ENCODE assay signal across 1 cellular context in the genomic region with DNA sequence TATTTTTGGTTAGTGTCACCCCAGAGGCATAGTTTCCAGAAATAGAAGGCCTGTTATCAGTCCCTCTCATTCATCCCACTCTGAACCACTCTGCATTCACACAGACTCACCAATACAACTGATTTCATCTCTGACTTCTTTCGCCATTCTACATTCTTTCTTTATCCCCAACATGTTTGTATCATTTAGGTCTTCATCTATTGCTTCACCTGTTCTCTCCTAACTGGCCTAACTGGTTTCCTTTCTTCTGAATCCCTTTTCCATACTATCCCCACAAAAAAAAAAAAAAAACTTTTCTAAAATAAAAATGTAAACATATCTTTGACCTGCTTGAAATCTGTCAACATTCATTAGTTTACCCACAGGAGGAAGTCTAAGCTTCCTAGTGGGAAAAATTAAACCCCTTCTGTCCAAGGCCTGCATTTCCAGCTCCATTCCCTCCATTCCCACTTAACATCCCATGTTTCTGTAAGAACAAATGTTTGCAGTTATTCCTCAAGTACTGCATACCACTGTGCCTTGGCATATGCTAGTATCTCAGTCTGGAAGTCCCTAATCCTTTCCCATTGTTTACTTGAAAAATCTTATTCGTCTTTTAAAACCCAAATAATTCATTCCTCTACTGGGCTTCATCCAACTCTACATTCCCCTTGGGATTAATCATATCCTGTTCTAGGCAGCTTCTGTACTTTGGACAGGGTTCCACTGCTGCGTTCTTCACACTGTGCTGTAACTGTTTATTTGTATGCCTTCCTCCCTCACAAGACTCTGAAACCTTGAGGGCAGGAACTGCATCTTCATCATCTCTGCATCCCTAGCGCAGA.
A peak's percentile ranks its signal among the peaks of the same experiment; 100 is the strongest.
TF ChIP-seq lines count a peak whose summit lies in the region.

No MANE protein-coding gene starts in this region.

TF ChIP-seq in HepG2, 621 proteins besides CTCF, POLR2A, EP300 and RAD21 (continued from another document and continues in another):
- peak; percentile 85; the same call in 1 of the 2 replicates for TF ChIP-seq ETV5 (CRISPR knock-in tag; IDR thresholded peaks at IDR 0.05; ENCODE audit: borderline replicate concordance)
- no peak for TF ChIP-seq PHF8 (CRISPR knock-in tag; IDR thresholded peaks at IDR 0.05)
- no peak for TF ChIP-seq DR1 (CRISPR knock-in tag; IDR thresholded peaks at IDR 0.05)
- TF ChIP-seq, protein P1, sequence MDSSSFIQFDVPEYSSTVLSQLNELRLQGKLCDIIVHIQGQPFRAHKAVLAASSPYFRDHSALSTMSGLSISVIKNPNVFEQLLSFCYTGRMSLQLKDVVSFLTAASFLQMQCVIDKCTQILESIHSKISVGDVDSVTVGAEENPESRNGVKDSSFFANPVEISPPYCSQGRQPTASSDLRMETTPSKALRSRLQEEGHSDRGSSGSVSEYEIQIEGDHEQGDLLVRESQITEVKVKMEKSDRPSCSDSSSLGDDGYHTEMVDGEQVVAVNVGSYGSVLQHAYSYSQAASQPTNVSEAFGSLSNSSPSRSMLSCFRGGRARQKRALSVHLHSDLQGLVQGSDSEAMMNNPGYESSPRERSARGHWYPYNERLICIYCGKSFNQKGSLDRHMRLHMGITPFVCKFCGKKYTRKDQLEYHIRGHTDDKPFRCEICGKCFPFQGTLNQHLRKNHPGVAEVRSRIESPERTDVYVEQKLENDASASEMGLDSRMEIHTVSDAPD (CRISPR knock-in tag; IDR thresholded peaks at IDR 0.05): no peak
- TF ChIP-seq ARNT (IDR thresholded peaks at IDR 0.05): no peak
- peak; percentile 42; the same call in 1 of the 2 replicates for TF ChIP-seq SALL1 (CRISPR knock-in tag; IDR thresholded peaks at IDR 0.05)
- no peak for TF ChIP-seq ZNF33A (CRISPR knock-in tag; IDR thresholded peaks at IDR 0.05; ENCODE audit: borderline replicate concordance)
- TF ChIP-seq ZNF768 (CRISPR knock-in tag; IDR thresholded peaks at IDR 0.05): no peak
- no peak for TF ChIP-seq ZNF563 (CRISPR knock-in tag; IDR thresholded peaks at IDR 0.05)
- 0 out of 2 replicates have a peak, but pooled peaks have one; percentile 31 for TF ChIP-seq CHD4 (IDR thresholded peaks at IDR 0.05; ENCODE audit: borderline replicate concordance, low read length)
- TF ChIP-seq, protein P2, sequence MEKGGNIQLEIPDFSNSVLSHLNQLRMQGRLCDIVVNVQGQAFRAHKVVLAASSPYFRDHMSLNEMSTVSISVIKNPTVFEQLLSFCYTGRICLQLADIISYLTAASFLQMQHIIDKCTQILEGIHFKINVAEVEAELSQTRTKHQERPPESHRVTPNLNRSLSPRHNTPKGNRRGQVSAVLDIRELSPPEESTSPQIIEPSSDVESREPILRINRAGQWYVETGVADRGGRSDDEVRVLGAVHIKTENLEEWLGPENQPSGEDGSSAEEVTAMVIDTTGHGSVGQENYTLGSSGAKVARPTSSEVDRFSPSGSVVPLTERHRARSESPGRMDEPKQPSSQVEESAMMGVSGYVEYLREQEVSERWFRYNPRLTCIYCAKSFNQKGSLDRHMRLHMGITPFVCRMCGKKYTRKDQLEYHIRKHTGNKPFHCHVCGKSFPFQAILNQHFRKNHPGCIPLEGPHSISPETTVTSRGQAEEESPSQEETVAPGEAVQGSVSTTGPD (CRISPR knock-in tag; IDR thresholded peaks at IDR 0.05): no peak
- no peak for TF ChIP-seq GABPA (IDR thresholded peaks at IDR 0.05; ENCODE audit: low read depth, low read length)
- TF ChIP-seq GABPA (CRISPR knock-in tag; IDR thresholded peaks at IDR 0.05; ENCODE audit: low read depth): peak; percentile 31; the same call in 1 of the 2 replicates
- no peak for TF ChIP-seq ZIK1 (CRISPR knock-in tag; IDR thresholded peaks at IDR 0.05; ENCODE audit: borderline replicate concordance, low read depth)
- TF ChIP-seq ZNF251 (CRISPR knock-in tag; IDR thresholded peaks at IDR 0.05): no peak
- no peak for TF ChIP-seq ZNF577 (CRISPR knock-in tag; IDR thresholded peaks at IDR 0.05; ENCODE audit: borderline replicate concordance, low read depth)
- TF ChIP-seq CHD2 (IDR thresholded peaks at IDR 0.05; ENCODE audit: low read depth, low read length): no peak
- no peak for TF ChIP-seq TP53 (CRISPR knock-in tag; conservative IDR thresholded peaks at IDR 0.05)
- TF ChIP-seq PLSCR1 (CRISPR knock-in tag; IDR thresholded peaks at IDR 0.05; ENCODE audit: borderline replicate concordance): no peak
- 0 out of 2 replicates have a peak, but pooled peaks have one; percentile 42 for TF ChIP-seq DNMT3B (CRISPR knock-in tag; conservative IDR thresholded peaks at IDR 0.05)
- TF ChIP-seq CBFB (CRISPR knock-in tag; IDR thresholded peaks at IDR 0.05): no peak
- no peak for TF ChIP-seq ZNF326 (CRISPR knock-in tag; IDR thresholded peaks at IDR 0.05; ENCODE audit: borderline replicate concordance)
- TF ChIP-seq, protein P3, sequence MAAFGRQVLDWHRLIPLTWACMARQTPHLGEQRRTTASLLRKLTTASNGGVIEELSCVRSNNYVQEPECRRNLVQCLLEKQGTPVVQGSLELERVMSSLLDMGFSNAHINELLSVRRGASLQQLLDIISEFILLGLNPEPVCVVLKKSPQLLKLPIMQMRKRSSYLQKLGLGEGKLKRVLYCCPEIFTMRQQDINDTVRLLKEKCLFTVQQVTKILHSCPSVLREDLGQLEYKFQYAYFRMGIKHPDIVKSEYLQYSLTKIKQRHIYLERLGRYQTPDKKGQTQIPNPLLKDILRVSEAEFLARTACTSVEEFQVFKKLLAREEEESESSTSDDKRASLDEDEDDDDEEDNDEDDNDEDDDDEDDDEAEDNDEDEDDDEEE (CRISPR knock-in tag; IDR thresholded peaks at IDR 0.05): no peak
- TF ChIP-seq, protein P4, sequence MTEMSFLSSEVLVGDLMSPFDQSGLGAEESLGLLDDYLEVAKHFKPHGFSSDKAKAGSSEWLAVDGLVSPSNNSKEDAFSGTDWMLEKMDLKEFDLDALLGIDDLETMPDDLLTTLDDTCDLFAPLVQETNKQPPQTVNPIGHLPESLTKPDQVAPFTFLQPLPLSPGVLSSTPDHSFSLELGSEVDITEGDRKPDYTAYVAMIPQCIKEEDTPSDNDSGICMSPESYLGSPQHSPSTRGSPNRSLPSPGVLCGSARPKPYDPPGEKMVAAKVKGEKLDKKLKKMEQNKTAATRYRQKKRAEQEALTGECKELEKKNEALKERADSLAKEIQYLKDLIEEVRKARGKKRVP (CRISPR knock-in tag; IDR thresholded peaks at IDR 0.05): peak in 1 of 2 experiments; percentile 47; a peak in 2 of 4 replicates
- TF ChIP-seq, protein P5, sequence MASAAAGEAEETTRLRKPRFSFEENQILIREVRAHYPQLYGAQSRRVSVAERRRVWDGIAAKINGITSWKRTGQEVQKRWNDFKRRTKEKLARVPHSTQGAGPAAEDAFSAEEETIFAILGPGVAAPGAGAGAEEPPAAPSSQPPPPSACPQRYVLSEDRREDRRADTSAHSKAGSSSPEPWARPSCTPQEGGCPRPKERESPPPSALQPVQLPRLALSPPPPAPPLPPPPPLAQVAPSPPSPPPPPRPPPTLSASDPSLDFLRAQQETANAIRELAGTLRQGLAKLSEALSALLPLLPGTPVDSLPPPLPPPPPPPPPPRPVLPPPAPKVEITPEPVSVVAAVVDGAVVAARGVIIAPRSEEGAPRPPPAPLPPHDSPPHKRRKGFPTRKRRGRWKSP (CRISPR knock-in tag; IDR thresholded peaks at IDR 0.05): peak; percentile 45; the same call in 1 of the 2 replicates
- 0 out of 2 replicates have a peak, but pooled peaks have one; percentile 40 for TF ChIP-seq ZNF747 (CRISPR knock-in tag; IDR thresholded peaks at IDR 0.05; ENCODE audit: borderline replicate concordance)
- TF ChIP-seq NAIF1 (CRISPR knock-in tag; IDR thresholded peaks at IDR 0.05; ENCODE audit: borderline replicate concordance): no peak
- no peak for TF ChIP-seq ZNF660 (CRISPR knock-in tag; IDR thresholded peaks at IDR 0.05; ENCODE audit: borderline replicate concordance, low read depth)
- no peak for TF ChIP-seq MAFF (IDR thresholded peaks at IDR 0.05; ENCODE audit: low read depth, low read length)
- no peak for TF ChIP-seq SIN3A (IDR thresholded peaks at IDR 0.05; ENCODE audit: borderline replicate concordance, low read depth, low read length)
- TF ChIP-seq CREBL2 (CRISPR knock-in tag; IDR thresholded peaks at IDR 0.05; ENCODE audit: borderline replicate concordance): no peak
- TF ChIP-seq, protein P6, sequence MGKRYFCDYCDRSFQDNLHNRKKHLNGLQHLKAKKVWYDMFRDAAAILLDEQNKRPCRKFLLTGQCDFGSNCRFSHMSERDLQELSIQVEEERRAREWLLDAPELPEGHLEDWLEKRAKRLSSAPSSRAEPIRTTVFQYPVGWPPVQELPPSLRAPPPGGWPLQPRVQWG (CRISPR knock-in tag; IDR thresholded peaks at IDR 0.05; ENCODE audit: borderline replicate concordance, low read depth): no peak
- no peak; the same call in 1 of the 2 replicates for TF ChIP-seq FOXK2 (IDR thresholded peaks at IDR 0.05)
- TF ChIP-seq ZSCAN29 (CRISPR knock-in tag; conservative IDR thresholded peaks at IDR 0.05): peak; percentile 55; the same call in 1 of the 2 replicates
- no peak for TF ChIP-seq ZBTB7B (CRISPR knock-in tag; IDR thresholded peaks at IDR 0.05)
- TF ChIP-seq FIP1L1 (IDR thresholded peaks at IDR 0.05; ENCODE audit: borderline replicate concordance, insufficient read depth, low read depth, low read length): no peak
- TF ChIP-seq ZNF557 (CRISPR knock-in tag; IDR thresholded peaks at IDR 0.05): no peak
- TF ChIP-seq HMGXB3 (CRISPR knock-in tag; IDR thresholded peaks at IDR 0.05; ENCODE audit: borderline replicate concordance): 0 out of 2 replicates have a peak, but pooled peaks have one; percentile 32
- TF ChIP-seq RARA (CRISPR knock-in tag; IDR thresholded peaks at IDR 0.05): no peak; the same call in none of the 2 replicates
- no peak for TF ChIP-seq RARG (CRISPR knock-in tag; IDR thresholded peaks at IDR 0.05; ENCODE audit: low read depth)
- no peak for TF ChIP-seq ZNF3 (CRISPR knock-in tag; IDR thresholded peaks at IDR 0.05)
- peak; percentile 78; the same call in 1 of the 2 replicates for TF ChIP-seq ZNF556 (CRISPR knock-in tag; IDR thresholded peaks at IDR 0.05; ENCODE audit: borderline replicate concordance)
- TF ChIP-seq, protein P7, sequence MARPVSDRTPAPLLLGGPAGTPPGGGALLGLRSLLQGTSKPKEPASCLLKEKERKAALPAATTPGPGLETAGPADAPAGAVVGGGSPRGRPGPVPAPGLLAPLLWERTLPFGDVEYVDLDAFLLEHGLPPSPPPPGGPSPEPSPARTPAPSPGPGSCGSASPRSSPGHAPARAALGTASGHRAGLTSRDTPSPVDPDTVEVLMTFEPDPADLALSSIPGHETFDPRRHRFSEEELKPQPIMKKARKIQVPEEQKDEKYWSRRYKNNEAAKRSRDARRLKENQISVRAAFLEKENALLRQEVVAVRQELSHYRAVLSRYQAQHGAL (CRISPR knock-in tag; IDR thresholded peaks at IDR 0.05; ENCODE audit: not compliant biosample characterization): no peak
- no peak for TF ChIP-seq CBX2 (IDR thresholded peaks at IDR 0.05; ENCODE audit: low read depth, low read length)
- TF ChIP-seq CBX2 (CRISPR knock-in tag; IDR thresholded peaks at IDR 0.05; ENCODE audit: low read depth): no peak
- no peak for TF ChIP-seq ZNF724P (CRISPR knock-in tag; IDR thresholded peaks at IDR 0.05; ENCODE audit: borderline replicate concordance)
